ENCODE assay signal across 9 cellular contexts in the genomic region with DNA sequence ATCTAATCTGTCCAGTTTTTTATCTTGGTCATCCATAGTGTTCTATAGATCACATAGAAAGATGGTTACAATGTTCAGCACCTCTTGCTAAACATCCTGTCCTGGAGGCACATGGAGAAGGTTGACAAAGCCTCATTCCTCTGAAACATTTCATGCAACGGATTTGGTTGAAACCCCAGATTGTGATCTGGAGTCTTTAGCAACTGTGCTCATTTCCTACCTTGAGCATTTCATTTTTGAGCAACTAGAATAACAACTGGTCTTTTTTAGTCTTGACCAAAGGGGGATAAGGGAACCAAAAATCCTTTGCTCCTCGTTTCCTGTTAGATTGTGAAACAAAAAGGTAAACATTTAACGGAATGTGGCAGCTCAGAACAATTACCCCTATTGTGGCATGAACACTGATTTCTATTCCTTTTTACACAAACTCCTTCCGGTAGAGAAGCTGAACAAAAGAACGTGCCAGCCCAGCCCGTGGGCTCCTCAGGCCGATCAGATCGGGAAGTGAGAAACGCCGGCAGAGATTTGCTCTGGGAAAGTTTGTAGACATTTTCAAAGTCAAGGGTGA.
DNase-seq lines count a peak whose midpoint lies in the region; ATAC-seq and TF ChIP-seq lines count a peak whose summit lies in the region.
"Had no signal": no experiment of that assay in that cellular context is flagged by ENCODE, and none has a peak within 500 bp of the region (broad histone marks: within the 10 kb centered on the region; RNA-seq: fewer than 3 reads in every experiment).

No MANE protein-coding gene starts in this region.

- DNase-seq in A172 (ENCODE audit: low spot score): peak; percentile 50
- DNase-seq in choroid plexus epithelial cell (ENCODE audit: low read depth): peak; percentile 69
- DNase-seq in GM10248 (ENCODE audit: extremely low spot score): no peak
- DNase-seq in mucosa of gallbladder (ENCODE audit: low spot score): no peak
- no peak for DNase-seq in NK-92 (lab: John Stamatoyannopoulos, UW; ENCODE audit: unreplicated experiment)
- DNase-seq: WERI-Rb-1 had no signal

- CTCF ChIA-PET in GM10248 (lab: Yijun Ruan, JAX): interaction anchor here (0.7 to 1.3 kb wide), 3 partner anchors 15 to 194 kb away, joined by 3 read pairs; no protein-coding TSS in a partner anchor

- H3K9ac ChIP-seq in HUES6 (ENCODE audit: low read length) (peak overlapping the region; percentile 52), mucosa of rectum (ENCODE audit: low read depth in 1 of 2, low read length in 2 of 2) (no peak overlapping the region)

- ATAC-seq in HG02623 (IDR thresholded peaks at IDR 0.05; ENCODE audit: unreplicated experiment): no peak

- no peaks in the 10 kb centered on the region for H3K36me3 ChIP-seq in HUES6 (ENCODE audit: control insufficient read depth, insufficient read depth, low read length)
- no peaks in the 10 kb centered on the region for H3K36me3 ChIP-seq in mucosa of rectum (ENCODE audit: control insufficient read depth in 2 of 2, insufficient read depth in 2 of 2, low read length in 2 of 2)
- H3K36me3 ChIP-seq: WERI-Rb-1 had no signal

- H3K9me3 ChIP-seq in HUES6 (ENCODE audit: control insufficient read depth, insufficient read depth, low read depth, low read length) (peaks cover 15% of the 10 kb centered on the region), mucosa of rectum (ENCODE audit: control insufficient read depth in 2 of 2, low read length in 2 of 2) (no peaks in the 10 kb centered on the region)

- no peak overlapping the region for H3K4me3 ChIP-seq in HUES6 (ENCODE audit: low read depth, low read length)
- H3K4me3 ChIP-seq in choroid plexus epithelial cell (ENCODE audit: low read depth, low read length): no peak overlapping the region
- no peak overlapping the region for H3K4me3 ChIP-seq in mucosa of rectum (ENCODE audit: low read length in 2 of 2)

- TF ChIP-seq CTCF in choroid plexus epithelial cell (conservative IDR thresholded peaks at IDR 0.05; ENCODE audit: low read depth, low read length): no peak
- TF ChIP-seq CTCF in GM10248 (IDR thresholded peaks at IDR 0.05; ENCODE audit: control extremely low read depth, extremely low read depth, low read depth, missing control alignments): no peak

- POLR2A ChIA-PET in GM10248 (lab: Yijun Ruan, JAX): no interaction called here

- H3K27me3 ChIP-seq in HUES6 (ENCODE audit: control insufficient read depth, insufficient read depth, low read length) (no peaks in the 10 kb centered on the region), mucosa of rectum (ENCODE audit: control insufficient read depth in 2 of 2, insufficient read depth in 2 of 2, low read length in 2 of 2) (no peaks in the 10 kb centered on the region)

- peaks cover 35% of the 10 kb centered on the region for H3K4me1 ChIP-seq in HUES6 (ENCODE audit: control insufficient read depth, insufficient read depth, low read length)
- H3K4me1 ChIP-seq in mucosa of rectum (ENCODE audit: control insufficient read depth in 2 of 2, insufficient read depth in 2 of 2, low read length in 2 of 2): peaks cover 5 to 9% of the 10 kb centered on the region in 2 donors

- peak overlapping the region; percentile 66; the same call in 1 of the 2 replicates for H3K27ac ChIP-seq in HUES6 (ENCODE audit: low read depth, low read length)
- H3K27ac ChIP-seq in mucosa of rectum (ENCODE audit: low read depth in 2 of 2, low read length in 2 of 2): peak overlapping the region; percentile 39 to 72
- H3K27ac ChIP-seq: WERI-Rb-1 had no signal

Comparison
In these comparisons a context has a peak if more than half of its experiments do, and no peak if none do; other contexts are left out.
1. DNase-seq: peak in A172 (single experiment) and choroid plexus epithelial cell (single experiment); none in GM10248 (single experiment), mucosa of gallbladder (single experiment) and NK-92 (single experiment).